14 cellular contexts compared by ENCODE assay signal in the genomic region with DNA sequence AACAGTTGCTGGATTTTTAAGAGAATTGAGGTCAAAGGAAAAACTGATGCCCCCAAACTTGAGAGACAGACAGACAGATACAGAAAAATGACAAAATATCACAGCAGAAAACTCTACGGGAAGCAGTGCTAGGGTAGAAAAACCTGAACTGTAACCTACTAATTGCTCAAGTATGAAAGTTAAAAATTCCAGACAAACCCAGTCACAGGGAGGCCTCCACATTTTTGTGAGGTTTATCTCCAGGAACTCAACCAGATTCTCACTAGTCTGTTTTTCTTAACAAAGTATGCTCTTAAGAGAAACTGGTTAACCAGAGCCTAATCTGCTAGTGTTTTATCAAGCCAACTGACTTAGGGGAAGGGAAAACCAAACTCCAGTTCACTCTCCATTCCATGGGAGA. TPM values are rescaled to one million over a fixed set of nuclear protein-coding genes. Genes with fewer than 3 reads are reported as not detected.
DNase-seq lines count a peak whose midpoint lies in the region; ATAC-seq, FAIRE-seq and TF ChIP-seq lines count a peak whose summit lies in the region.
"Had no signal": no experiment of that assay in that cellular context is flagged by ENCODE, and none has a peak within 500 bp of the region (broad histone marks: within the 10 kb centered on the region; RNA-seq: fewer than 3 reads in every experiment).

No MANE protein-coding gene starts in this region.

- TF ChIP-seq POLR2A in HCT116 (IDR thresholded peaks at IDR 0.05; ENCODE audit: borderline replicate concordance, extremely low read depth, insufficient read depth, insufficient read length) (no peak), esophagus muscularis mucosa (IDR thresholded peaks at IDR 0.05; ENCODE audit: low read depth) (no peak)

- WGBS in esophagus muscularis mucosa, result 68% methylated on average over 1 of the region's 1 CpG

- peak; percentile 98 for FAIRE-seq in astrocyte (lab: Jason Lieb, UNC)
- FAIRE-seq: TTC549 had no signal

- H3K9me3 Mint-ChIP-seq in astrocyte (ENCODE audit: unreplicated experiment), result peaks cover 4% of the 10 kb centered on the region

- intact Hi-C loops in HCT116 (cut with micrococcal nuclease) (no loop called here), esophagus muscularis mucosa (cut with DNase I) (no loop called here)

- H3K4me2 ChIP-seq in HCT116 (ENCODE audit: low read length) (peak overlapping the region; percentile 45), astrocyte (ENCODE audit: low read length) (peak overlapping the region; percentile 44)

- H3K4me3 ChIP-seq in HCT116 (replicated peaks in 1 of 2; ENCODE audit: low read depth in 1 of 2, low read length in 2 of 2) (no peak overlapping the region), astrocyte (ENCODE audit: insufficient read depth, low read depth, low read length) (no peak overlapping the region), esophagus muscularis mucosa (no peak overlapping the region)

- peaks cover 2% of the 10 kb centered on the region for H3K36me3 Mint-ChIP-seq in astrocyte (ENCODE audit: low read depth, unreplicated experiment)

- TF ChIP-seq EP300 in esophagus muscularis mucosa (IDR thresholded peaks at IDR 0.05), result no peak

- H4K20me1 ChIP-seq in HCT116 (ENCODE audit: insufficient read depth), result no peaks in the 10 kb centered on the region
- H4K20me1 ChIP-seq in astrocyte (ENCODE audit: insufficient read depth, low read length), result no peaks in the 10 kb centered on the region

- no peak overlapping the region for H3K9ac ChIP-seq in HCT116 (ENCODE audit: low read length)
- H3K9ac ChIP-seq in astrocyte (ENCODE audit: low read length), result peak overlapping the region; percentile 48

- CTCF ChIA-PET in HCT116 (lab: Charles Lee), result no interaction called here

- no TSS peak for BruUV-seq in HCT116 (replicated peaks; lab: Mats Ljungman, UMichigan)

- POLR2A ChIA-PET in HCT116 (lab: Charles Lee), result no interaction called here

- H3K27me3 ChIP-seq in HCT116 (ENCODE audit: insufficient read depth, low read length) (no peaks in the 10 kb centered on the region), astrocyte (ENCODE audit: insufficient read depth, low read length) (no peaks in the 10 kb centered on the region), esophagus muscularis mucosa (no peaks in the 10 kb centered on the region)

- no peaks in the 10 kb centered on the region for H3K79me2 ChIP-seq in HCT116 (ENCODE audit: insufficient read depth, low read length)
- H3K79me2 ChIP-seq in astrocyte (ENCODE audit: insufficient read depth, low read length), result no peaks in the 10 kb centered on the region

- no peak overlapping the region for H3K4me3 Mint-ChIP-seq in astrocyte (ENCODE audit: unreplicated experiment)
- H3K4me3 Mint-ChIP-seq: endodermal cell had no signal

- no peaks in the 10 kb centered on the region for H3K9me2 ChIP-seq in HCT116 (ENCODE audit: insufficient read depth)

- peak; percentile 40; the same call in 1 of the 2 replicates for ATAC-seq in HCT116
- ATAC-seq: right cardiac atrium had no signal

- RAD21 ChIA-PET in HCT116 (lab: Charles Lee; ENCODE audit: low non-redundant PET in 1 of 2, low total read pairs in 2 of 2, uncharacterized antibody in 2 of 2, unreplicated experiment in 2 of 2), result no interaction called here

- no peak for TF ChIP-seq RAD21 in HCT116 (IDR thresholded peaks at IDR 0.05; ENCODE audit: low read depth)

- H3K27ac Mint-ChIP-seq in astrocyte (ENCODE audit: unreplicated experiment), result peak overlapping the region; percentile 100
- H3K27ac Mint-ChIP-seq: endodermal cell had no signal

- DNase-seq in A172 (ENCODE audit: low spot score), result peak; percentile 80
- no peak for DNase-seq in HCT116 (ENCODE audit: low read depth, low spot score)
- DNase-seq in astrocyte (ENCODE audit: low read depth), result peak; percentile 97
- peak; percentile 95 for DNase-seq in iris pigment epithelial cell (ENCODE audit: low read depth)
- DNase-seq in COR-L47 (lab: John Stamatoyannopoulos, UW), result no peak
- no peak for DNase-seq in NCI-H1105 (lab: John Stamatoyannopoulos, UW)
- DNase-seq in esophagus muscularis mucosa (ENCODE audit: extremely low spot score), result no peak
- no peak for DNase-seq in SHP77 treated with DMSO at 0.1 percent for 48 hours (lab: John Stamatoyannopoulos, UW)
- DNase-seq: anterior cingulate cortex, DMS79, endodermal cell, MM.1S had no signal

- peaks cover 14% of the 10 kb centered on the region for H3K4me1 Mint-ChIP-seq in astrocyte (ENCODE audit: low read depth, unreplicated experiment)
- H3K4me1 Mint-ChIP-seq: endodermal cell had no signal

- TF ChIP-seq CTCF in HCT116 (IDR thresholded peaks at IDR 0.05 in 2 of 3, conservative IDR thresholded peaks at IDR 0.05 in 1 of 3; ENCODE audit: borderline replicate concordance in 1 of 3, insufficient read depth in 1 of 3, low read depth in 2 of 3, low read length in 2 of 3) (no peak), astrocyte (IDR thresholded peaks at IDR 0.05; ENCODE audit: insufficient read depth, low read depth, low read length) (no peak), esophagus muscularis mucosa (IDR thresholded peaks at IDR 0.05) (no peak)

- H2AFZ ChIP-seq in HCT116 (ENCODE audit: low read depth, low read length, poor library complexity, severe bottlenecking), result peak overlapping the region; percentile 78
- H2AFZ ChIP-seq in astrocyte (ENCODE audit: low read depth, low read length), result peak overlapping the region; percentile 11

- H3K36me3 ChIP-seq in HCT116 (ENCODE audit: control insufficient read depth in 1 of 2, insufficient read depth in 2 of 2, low read length in 2 of 2), result no peaks in the 10 kb centered on the region
- no peaks in the 10 kb centered on the region for H3K36me3 ChIP-seq in astrocyte (ENCODE audit: insufficient read depth, low read length)
- no peaks in the 10 kb centered on the region for H3K36me3 ChIP-seq in esophagus muscularis mucosa

- H3K9me3 ChIP-seq in HCT116 (ENCODE audit: control insufficient read depth in 1 of 2, insufficient read depth in 1 of 2, low read depth in 1 of 2, low read length in 2 of 2) (no peaks in the 10 kb centered on the region), astrocyte (ENCODE audit: insufficient read depth, low read depth, low read length) (no peaks in the 10 kb centered on the region), esophagus muscularis mucosa (no peaks in the 10 kb centered on the region)

- peak overlapping the region; percentile 1; the same call in 1 of the 2 replicates for H3K27ac ChIP-seq in HCT116 (ENCODE audit: low read depth, low read length)
- H3K27ac ChIP-seq in astrocyte (ENCODE audit: low read depth, low read length), result peak overlapping the region; percentile 83
- no peak overlapping the region for H3K27ac ChIP-seq in esophagus muscularis mucosa (replicated peaks in 1 of 4)

- H3K27me3 Mint-ChIP-seq in astrocyte (ENCODE audit: low read depth, unreplicated experiment), result no peaks in the 10 kb centered on the region

- H3K4me1 ChIP-seq in HCT116 (ENCODE audit: control insufficient read depth in 1 of 2, insufficient read depth in 2 of 2, low read length in 2 of 2), result peaks cover 0 to 15% of the 10 kb centered on the region in 2 experiments; a peak in 2 of 4 replicates
- peaks cover 13% of the 10 kb centered on the region for H3K4me1 ChIP-seq in astrocyte (ENCODE audit: insufficient read depth, low read length)
- no peaks in the 10 kb centered on the region for H3K4me1 ChIP-seq in esophagus muscularis mucosa

TF ChIP-seq in HCT116, 20 proteins besides CTCF, POLR2A, EP300 and RAD21 (continues in another document):
- TF ChIP-seq CEBPB (IDR thresholded peaks at IDR 0.05; ENCODE audit: low read depth), result 0 out of 2 replicates have a peak, but pooled peaks have one; percentile 23
- TF ChIP-seq ELF1 (IDR thresholded peaks at IDR 0.05; ENCODE audit: borderline replicate concordance, low read depth), result no peak
- TF ChIP-seq, protein P1, sequence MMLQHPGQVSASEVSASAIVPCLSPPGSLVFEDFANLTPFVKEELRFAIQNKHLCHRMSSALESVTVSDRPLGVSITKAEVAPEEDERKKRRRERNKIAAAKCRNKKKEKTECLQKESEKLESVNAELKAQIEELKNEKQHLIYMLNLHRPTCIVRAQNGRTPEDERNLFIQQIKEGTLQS (IDR thresholded peaks at IDR 0.05), result no peak
- no peak for TF ChIP-seq TCF7L2 (IDR thresholded peaks at IDR 0.05; ENCODE audit: borderline replicate concordance, extremely low read depth, insufficient read depth, insufficient read length)
- TF ChIP-seq ZNF274 (IDR thresholded peaks at IDR 0.05; ENCODE audit: low read depth, low read length), result no peak
- TF ChIP-seq, protein P2, sequence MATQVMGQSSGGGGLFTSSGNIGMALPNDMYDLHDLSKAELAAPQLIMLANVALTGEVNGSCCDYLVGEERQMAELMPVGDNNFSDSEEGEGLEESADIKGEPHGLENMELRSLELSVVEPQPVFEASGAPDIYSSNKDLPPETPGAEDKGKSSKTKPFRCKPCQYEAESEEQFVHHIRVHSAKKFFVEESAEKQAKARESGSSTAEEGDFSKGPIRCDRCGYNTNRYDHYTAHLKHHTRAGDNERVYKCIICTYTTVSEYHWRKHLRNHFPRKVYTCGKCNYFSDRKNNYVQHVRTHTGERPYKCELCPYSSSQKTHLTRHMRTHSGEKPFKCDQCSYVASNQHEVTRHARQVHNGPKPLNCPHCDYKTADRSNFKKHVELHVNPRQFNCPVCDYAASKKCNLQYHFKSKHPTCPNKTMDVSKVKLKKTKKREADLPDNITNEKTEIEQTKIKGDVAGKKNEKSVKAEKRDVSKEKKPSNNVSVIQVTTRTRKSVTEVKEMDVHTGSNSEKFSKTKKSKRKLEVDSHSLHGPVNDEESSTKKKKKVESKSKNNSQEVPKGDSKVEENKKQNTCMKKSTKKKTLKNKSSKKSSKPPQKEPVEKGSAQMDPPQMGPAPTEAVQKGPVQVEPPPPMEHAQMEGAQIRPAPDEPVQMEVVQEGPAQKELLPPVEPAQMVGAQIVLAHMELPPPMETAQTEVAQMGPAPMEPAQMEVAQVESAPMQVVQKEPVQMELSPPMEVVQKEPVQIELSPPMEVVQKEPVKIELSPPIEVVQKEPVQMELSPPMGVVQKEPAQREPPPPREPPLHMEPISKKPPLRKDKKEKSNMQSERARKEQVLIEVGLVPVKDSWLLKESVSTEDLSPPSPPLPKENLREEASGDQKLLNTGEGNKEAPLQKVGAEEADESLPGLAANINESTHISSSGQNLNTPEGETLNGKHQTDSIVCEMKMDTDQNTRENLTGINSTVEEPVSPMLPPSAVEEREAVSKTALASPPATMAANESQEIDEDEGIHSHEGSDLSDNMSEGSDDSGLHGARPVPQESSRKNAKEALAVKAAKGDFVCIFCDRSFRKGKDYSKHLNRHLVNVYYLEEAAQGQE (IDR thresholded peaks at IDR 0.05; ENCODE audit: low read depth), result no peak
- TF ChIP-seq POLR2AphosphoS5 (IDR thresholded peaks at IDR 0.05; ENCODE audit: low read depth, low read length), result no peak
- TF ChIP-seq FOSL1 (IDR thresholded peaks at IDR 0.05; ENCODE audit: low read depth), result peak; percentile 37; the same call in 1 of the 2 replicates
- peak; percentile 41; the same call in 1 of the 2 replicates for TF ChIP-seq CBX3 (IDR thresholded peaks at IDR 0.05; ENCODE audit: low read depth)
- no peak for TF ChIP-seq EGR1 (IDR thresholded peaks at IDR 0.05; ENCODE audit: low read depth)

RNA-seq across cellular contexts. Expression of a gene that starts 19.9 kb away (rescaled TPM):
- 40.6 and 48.0 TPM in 2 replicates for total RNA-seq in A172 (2014; rRNA removed; shearing (Covaris generic))
- total RNA-seq in HCT116 (2021; ENCODE audit: unreplicated experiment) (133 TPM), astrocyte (101 and 103 TPM in 2 replicates), esophagus muscularis mucosa (10 to 100 TPM; 21.3 to 31.6 (median 23.3) TPM)
- 34.1 and 53.4 TPM in 2 replicates for polyA plus RNA-seq in HCT116 (2012)

Comparison
In these comparisons a context has a peak if more than half of its experiments do, and no peak if none do; other contexts are left out.
1. DNase-seq: peak in A172 (single experiment), astrocyte (single experiment) and iris pigment epithelial cell (single experiment); none in HCT116 (single experiment), COR-L47 (single experiment), NCI-H1105 (single experiment), esophagus muscularis mucosa (single experiment) and SHP77 treated with DMSO at 0.1 percent for 48 hours (single experiment).
2. H3K27ac ChIP-seq: peak in HCT116 (single experiment) and astrocyte (single experiment); none in esophagus muscularis mucosa (0 of 4).